In genomic region chr2:218523651-218524050, GRCh38 we compare ENCODE assay signal across 7 cellular contexts.
"Had no signal": no experiment of that assay in that cellular context is flagged by ENCODE, and none has a peak within 500 bp of the region (broad histone marks: within the 10 kb centered on the region; RNA-seq: fewer than 3 reads in every experiment).

No MANE protein-coding gene starts in this region.

- H3K27ac ChIP-seq: HL-60 had no signal

- FAIRE-seq: HTR-8/SVneo, K562 had no signal

- H3K4me1 Mint-ChIP-seq: IgD-negative memory B cell had no signal

- H3K27me3 Mint-ChIP-seq: IgD-negative memory B cell had no signal

- ATAC-seq: K562 had no signal

- DNase-seq: IMR-90, KBM-7, KG1 had no signal

- H3K27ac Mint-ChIP-seq: IgD-negative memory B cell had no signal

- H3K4me3 Mint-ChIP-seq: IgD-negative memory B cell had no signal

- H3K4me3 ChIP-seq: K562 had no signal
